In the genomic region with DNA sequence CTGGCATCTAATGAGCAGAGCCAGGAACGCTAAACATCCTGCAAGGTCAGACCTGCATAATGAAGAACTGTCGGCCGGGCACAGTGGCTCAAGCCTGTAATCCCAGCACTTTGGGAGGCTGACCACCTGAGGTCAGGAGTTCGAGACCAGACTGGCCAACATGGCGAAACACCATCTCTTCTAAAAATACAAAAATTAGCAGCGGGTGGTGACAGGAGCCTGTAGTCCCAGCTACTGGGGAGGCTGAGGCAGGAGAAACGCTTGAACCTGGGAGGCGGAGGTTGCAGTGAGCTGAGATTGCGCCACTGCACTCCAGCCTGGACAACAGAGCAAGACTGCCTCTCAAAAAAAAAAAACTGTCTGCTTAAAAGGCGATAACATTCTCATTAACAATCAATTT, we compare ENCODE assay signal across 7 cellular contexts. TPM values are rescaled to one million over a fixed set of nuclear protein-coding genes. Genes with fewer than 3 reads are reported as not detected.
DNase-seq lines count a peak whose midpoint lies in the region; ATAC-seq and TF ChIP-seq lines count a peak whose summit lies in the region.
"Not testable (repeated sequence)": the region's sequence is repeated elsewhere in the genome, so short reads cannot be mapped to it uniquely, and the experiment has no call there.

No MANE protein-coding gene starts in this region.

- H3K4me3 Mint-ChIP-seq in T-helper 1 cell treated with Interleukin-12 subunit alpha and Interleukin-12 subunit beta and Interleukin-4 antibody, amounts not matched to agents 30 μg/mL and 1 μg/mL, for 36 hours, result peak overlapping the region; percentile 79
- peak overlapping the region; percentile 74 for H3K4me3 Mint-ChIP-seq in activated CD8-positive, alpha-beta T cell treated with anti-CD3 and anti-CD28 coated beads, Interleukin-2, amount 10 ng/mL, durations not matched to agents 7 days and 5 days
- H3K4me3 Mint-ChIP-seq in activated naive CD4-positive, alpha-beta T cell treated with anti-CD3 and anti-CD28 coated beads, Interleukin-2, amount 10 ng/mL, durations not matched to agents 7 days and 5 days, result peak overlapping the region; percentile 80
- H3K4me3 Mint-ChIP-seq in stimulated activated memory B cell treated with anti-CD40 and anti-IgM and Interleukin-4, amounts not matched to agents 10 μg/mL and 1 μg/mL and 100 μg/mL, for 72 hours, result not testable (repeated sequence)

- H3K36me3 ChIP-seq in effector memory CD4-positive, alpha-beta T cell (ENCODE audit: control insufficient read depth, insufficient read depth, low read length); muscle layer of duodenum (ENCODE audit: control insufficient read depth in 1 of 2, insufficient read depth in 2 of 2, low read length in 2 of 2): not testable (repeated sequence)

- H3K4me3 ChIP-seq in GM12864 (ENCODE audit: low read depth, low read length), result peak overlapping the region; percentile 3; the same call in 1 of the 2 replicates
- not testable (repeated sequence) for H3K4me3 ChIP-seq in effector memory CD4-positive, alpha-beta T cell (ENCODE audit: insufficient read depth, low read depth, low read length, poor library complexity, severe bottlenecking); muscle layer of duodenum (ENCODE audit: low read depth in 1 of 2, low read length in 2 of 2)

- not testable (repeated sequence) for H3K9me3 ChIP-seq in effector memory CD4-positive, alpha-beta T cell (ENCODE audit: control insufficient read depth, low read length); muscle layer of duodenum (ENCODE audit: control insufficient read depth in 1 of 2, low read length in 2 of 2)

- H3K27ac Mint-ChIP-seq in T-helper 1 cell treated with Interleukin-12 subunit alpha and Interleukin-12 subunit beta and Interleukin-4 antibody, amounts not matched to agents 30 μg/mL and 1 μg/mL, for 36 hours, result peak overlapping the region; percentile 99
- H3K27ac Mint-ChIP-seq in activated CD8-positive, alpha-beta T cell treated with anti-CD3 and anti-CD28 coated beads, Interleukin-2, amount 10 ng/mL, durations not matched to agents 7 days and 5 days, result peak overlapping the region; percentile 99
- peak overlapping the region; percentile 99 for H3K27ac Mint-ChIP-seq in activated naive CD4-positive, alpha-beta T cell treated with anti-CD3 and anti-CD28 coated beads, Interleukin-2, amount 10 ng/mL, durations not matched to agents 7 days and 5 days
- H3K27ac Mint-ChIP-seq in stimulated activated memory B cell treated with anti-CD40 and anti-IgM and Interleukin-4, amounts not matched to agents 10 μg/mL and 1 μg/mL and 100 μg/mL, for 72 hours, result peak overlapping the region; percentile 99

- H3K36me3 Mint-ChIP-seq in T-helper 1 cell treated with Interleukin-12 subunit alpha and Interleukin-12 subunit beta and Interleukin-4 antibody, amounts not matched to agents 30 μg/mL and 1 μg/mL, for 36 hours (ENCODE audit: low read depth), result peaks cover 36% of the 10 kb centered on the region
- peaks cover 70% of the 10 kb centered on the region for H3K36me3 Mint-ChIP-seq in activated CD8-positive, alpha-beta T cell treated with anti-CD3 and anti-CD28 coated beads, Interleukin-2, amount 10 ng/mL, durations not matched to agents 7 days and 5 days (ENCODE audit: low read depth)
- H3K36me3 Mint-ChIP-seq in activated naive CD4-positive, alpha-beta T cell treated with anti-CD3 and anti-CD28 coated beads, Interleukin-2, amount 10 ng/mL, durations not matched to agents 7 days and 5 days, result peaks cover 49% of the 10 kb centered on the region
- peaks cover 36% of the 10 kb centered on the region for H3K36me3 Mint-ChIP-seq in stimulated activated memory B cell treated with anti-CD40 and anti-IgM and Interleukin-4, amounts not matched to agents 10 μg/mL and 1 μg/mL and 100 μg/mL, for 72 hours

- CTCF ChIA-PET in activated CD8-positive, alpha-beta T cell treated with anti-CD3 and anti-CD28 coated beads, Interleukin-2, amount 10 ng/mL, durations not matched to agents 7 days and 5 days (lab: Charles Lee), result interaction anchor here (0.6 to 12.2 kb wide), 8 partner anchors 11 to 603 kb away, joined by 3 to 145 read pairs (median 19); a partner anchor contains a TSS
- CTCF ChIA-PET in activated naive CD4-positive, alpha-beta T cell treated with anti-CD3 and anti-CD28 coated beads, Interleukin-2, amount 10 ng/mL, durations not matched to agents 7 days and 5 days (lab: Charles Lee), result interaction anchor here (0.7 to 11.4 kb wide), 6 partner anchors 11 to 210 kb away, joined by 3 to 71 read pairs (median 7); a partner anchor contains a TSS

- peaks cover 63% of the 10 kb centered on the region for H3K4me1 ChIP-seq in effector memory CD4-positive, alpha-beta T cell (ENCODE audit: control insufficient read depth, insufficient read depth, low read length, poor library complexity, severe bottlenecking)
- H3K4me1 ChIP-seq in muscle layer of duodenum (ENCODE audit: control insufficient read depth in 1 of 2, insufficient read depth in 2 of 2, low read length in 2 of 2), result peaks cover 18 to 26% of the 10 kb centered on the region in 2 donors

- H3K27ac ChIP-seq in effector memory CD4-positive, alpha-beta T cell (ENCODE audit: insufficient read depth, low read length, poor library complexity, severe bottlenecking), result peak overlapping the region; percentile 85
- peak overlapping the region; percentile 42 for H3K27ac ChIP-seq in muscle layer of duodenum (ENCODE audit: low read length)

- POLR2A ChIA-PET in activated CD8-positive, alpha-beta T cell treated with anti-CD3 and anti-CD28 coated beads, Interleukin-2, amount 10 ng/mL, durations not matched to agents 7 days and 5 days (lab: Charles Lee), result interaction anchor here (0.6 to 6.9 kb wide), 7 partner anchors 12 to 356 kb away, joined by 3 to 97 read pairs (median 4); a partner anchor contains a TSS

- not testable (repeated sequence) for TF ChIP-seq CTCF in GM12864 (IDR thresholded peaks at IDR 0.05; ENCODE audit: low read depth, low read length, missing control alignments)

- H3K4me1 Mint-ChIP-seq in T-helper 1 cell treated with Interleukin-12 subunit alpha and Interleukin-12 subunit beta and Interleukin-4 antibody, amounts not matched to agents 30 μg/mL and 1 μg/mL, for 36 hours (ENCODE audit: low read depth), result peaks cover 79% of the 10 kb centered on the region
- H3K4me1 Mint-ChIP-seq in activated CD8-positive, alpha-beta T cell treated with anti-CD3 and anti-CD28 coated beads, Interleukin-2, amount 10 ng/mL, durations not matched to agents 7 days and 5 days (ENCODE audit: low read depth), result peaks cover 87% of the 10 kb centered on the region
- H3K4me1 Mint-ChIP-seq in activated naive CD4-positive, alpha-beta T cell treated with anti-CD3 and anti-CD28 coated beads, Interleukin-2, amount 10 ng/mL, durations not matched to agents 7 days and 5 days, result peaks cover 88% of the 10 kb centered on the region
- peaks cover 36% of the 10 kb centered on the region for H3K4me1 Mint-ChIP-seq in stimulated activated memory B cell treated with anti-CD40 and anti-IgM and Interleukin-4, amounts not matched to agents 10 μg/mL and 1 μg/mL and 100 μg/mL, for 72 hours

- not testable (repeated sequence) for H3K27me3 ChIP-seq in effector memory CD4-positive, alpha-beta T cell (replicated peaks; ENCODE audit: control insufficient read depth, insufficient read depth, low read length, poor library complexity, severe bottlenecking); muscle layer of duodenum (ENCODE audit: low read depth, low read length)

- not testable (repeated sequence) for ATAC-seq in activated CD8-positive, alpha-beta T cell treated with anti-CD3 and anti-CD28 coated beads, Interleukin-2, amount 10 ng/mL, durations not matched to agents 7 days and 5 days; stimulated activated memory B cell treated with anti-CD40 and anti-IgM and Interleukin-4, amounts not matched to agents 10 μg/mL and 1 μg/mL and 100 μg/mL, for 72 hours

- DNase-seq in GM12864 (ENCODE audit: low read depth); activated CD8-positive, alpha-beta T cell treated with anti-CD3 and anti-CD28 coated beads, Interleukin-2, amount 10 ng/mL, durations not matched to agents 7 days and 5 days; activated naive CD4-positive, alpha-beta T cell treated with anti-CD3 and anti-CD28 coated beads, Interleukin-2, amount 10 ng/mL, durations not matched to agents 7 days and 5 days; effector memory CD4-positive, alpha-beta T cell: not testable (repeated sequence)

- not testable (repeated sequence) for H3K9me3 Mint-ChIP-seq in T-helper 1 cell treated with Interleukin-12 subunit alpha and Interleukin-12 subunit beta and Interleukin-4 antibody, amounts not matched to agents 30 μg/mL and 1 μg/mL, for 36 hours; activated CD8-positive, alpha-beta T cell treated with anti-CD3 and anti-CD28 coated beads, Interleukin-2, amount 10 ng/mL, durations not matched to agents 7 days and 5 days (ENCODE audit: insufficient read depth); activated naive CD4-positive, alpha-beta T cell treated with anti-CD3 and anti-CD28 coated beads, Interleukin-2, amount 10 ng/mL, durations not matched to agents 7 days and 5 days; stimulated activated memory B cell treated with anti-CD40 and anti-IgM and Interleukin-4, amounts not matched to agents 10 μg/mL and 1 μg/mL and 100 μg/mL, for 72 hours

- H3K27me3 Mint-ChIP-seq in T-helper 1 cell treated with Interleukin-12 subunit alpha and Interleukin-12 subunit beta and Interleukin-4 antibody, amounts not matched to agents 30 μg/mL and 1 μg/mL, for 36 hours (ENCODE audit: low read depth); activated CD8-positive, alpha-beta T cell treated with anti-CD3 and anti-CD28 coated beads, Interleukin-2, amount 10 ng/mL, durations not matched to agents 7 days and 5 days (ENCODE audit: low read depth); activated naive CD4-positive, alpha-beta T cell treated with anti-CD3 and anti-CD28 coated beads, Interleukin-2, amount 10 ng/mL, durations not matched to agents 7 days and 5 days; stimulated activated memory B cell treated with anti-CD40 and anti-IgM and Interleukin-4, amounts not matched to agents 10 μg/mL and 1 μg/mL and 100 μg/mL, for 72 hours: not testable (repeated sequence)

RNA-seq across cellular contexts. Expression of a gene that starts 38.4 kb away (rescaled TPM):
- total RNA-seq in activated CD8-positive, alpha-beta T cell treated with anti-CD3 and anti-CD28 coated beads, Interleukin-2, amount 10 ng/mL, durations not matched to agents 7 days and 5 days, result 10 to 100 TPM; 49.8 to 55.9 TPM

RNA-seq across cellular contexts. Expression of a gene that starts 38.6 kb away (rescaled TPM):
- total RNA-seq in activated CD8-positive, alpha-beta T cell treated with anti-CD3 and anti-CD28 coated beads, Interleukin-2, amount 10 ng/mL, durations not matched to agents 7 days and 5 days, result 10 to 100 TPM; 18.7 to 23.1 TPM
